In the genomic region with DNA sequence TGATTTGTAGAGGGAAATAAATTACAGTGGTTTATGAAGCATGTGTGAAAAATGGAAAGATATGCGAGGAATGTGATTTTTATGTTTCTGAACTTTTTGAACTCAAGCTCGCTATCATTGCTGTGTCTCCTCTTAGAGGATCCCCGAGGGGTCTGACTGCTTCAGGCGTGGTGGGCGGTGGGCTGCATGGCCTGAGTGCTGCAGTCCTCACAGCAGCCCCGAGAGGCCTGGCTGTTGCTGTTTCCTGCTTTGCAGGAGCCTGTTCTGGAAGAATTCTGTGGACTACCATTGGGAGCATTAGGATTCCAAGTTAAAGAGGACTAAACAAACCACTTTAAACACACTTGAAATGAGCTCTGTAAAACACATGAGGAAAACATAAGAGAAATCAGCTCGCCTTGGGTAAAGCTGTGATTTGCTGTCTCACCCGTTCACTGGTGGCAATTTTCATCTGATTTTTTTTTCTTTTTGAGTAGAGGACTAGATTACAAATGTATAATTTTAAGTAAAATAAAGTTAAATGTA, we compare ENCODE assay signal across 11 cellular contexts.
DNase-seq lines count a peak whose midpoint lies in the region; ATAC-seq, FAIRE-seq and TF ChIP-seq lines count a peak whose summit lies in the region.
"Had no signal": no experiment of that assay in that cellular context is flagged by ENCODE, and none has a peak within 500 bp of the region (broad histone marks: within the 10 kb centered on the region; RNA-seq: fewer than 3 reads in every experiment).

No MANE protein-coding gene starts in this region.

- no peak for TF ChIP-seq CTCF in heart left ventricle (IDR thresholded peaks at IDR 0.05)

- H3K36me3 ChIP-seq in H7 (replicated peaks; ENCODE audit: control insufficient read depth, insufficient read depth, low read length): peaks cover 2% of the 10 kb centered on the region; the same call in 1 of the 2 replicates
- peaks cover 0 to 3% (median 0%) of the 10 kb centered on the region in 3 donors for H3K36me3 ChIP-seq in skeletal muscle tissue (ENCODE audit: control insufficient read depth in 3 of 3, insufficient read depth in 3 of 3, low read length in 3 of 3)
- peaks cover 0 to 14% (median 4%) of the 10 kb centered on the region in 9 donors for H3K36me3 ChIP-seq in heart left ventricle
- H3K36me3 ChIP-seq: adrenal gland had no signal

- H3K27ac ChIP-seq in angular gyrus (ENCODE audit: low read depth, low read length) (peak overlapping the region; percentile 41), skeletal muscle tissue (ENCODE audit: low read depth, low read length) (peak overlapping the region; percentile 8), heart left ventricle (peak overlapping the region in 5 of 12 donors; percentile 0 to 56 (median 26))

- TF ChIP-seq POLR2A in heart left ventricle (IDR thresholded peaks at IDR 0.05): no peak

- H3K9ac ChIP-seq in skeletal muscle tissue (ENCODE audit: low read depth in 1 of 3, low read length in 3 of 3): no peak overlapping the region

- no peak for ATAC-seq in heart left ventricle

- DNase-seq in H7 (peak; percentile 38), islet precursor cell (peak; percentile 60), GM19239 (ENCODE audit: insufficient read length, low spot score) (no peak), HPDE6-E6E7 (ENCODE audit: extremely low spot score) (no peak), NCI-H82 (lab: John Stamatoyannopoulos, UW) (no peak), heart left ventricle (no peak)
- DNase-seq: NCI-H748 treated with DMSO at 0.1 percent for 48 hours; stimulated activated CD4-positive, alpha-beta T cell treated with anti-CD3 and anti-CD28 coated beads, Interleukin-4, amount 100 ng/mL, for 24 hours had no signal

- H3K9me3 ChIP-seq in skeletal muscle tissue (ENCODE audit: control insufficient read depth in 3 of 3, low read length in 3 of 3) (no peaks in the 10 kb centered on the region), heart left ventricle (no peaks in the 10 kb centered on the region)
- H3K9me3 ChIP-seq: adrenal gland had no signal

- no peak for FAIRE-seq in GM19239 (lab: Jason Lieb, UNC)

- WGBS in heart left ventricle, 4 donors: 50 to 65% (median 57%) methylated on average over 8 of the region's 8 CpGs

- intact Hi-C loops in heart left ventricle (cut with DNase I): loop anchor here in 4 of 10 donors (5.0 to 10.0 kb wide), 3 partner anchors 34 to 296 kb away; a partner anchor contains a TSS

- peaks cover 52 to 71% (median 65%) of the 10 kb centered on the region in 3 donors for H3K4me1 ChIP-seq in skeletal muscle tissue (ENCODE audit: control insufficient read depth in 3 of 3, insufficient read depth in 3 of 3, low read length in 3 of 3)
- peaks cover 3 to 86% (median 75%) of the 10 kb centered on the region in 12 donors for H3K4me1 ChIP-seq in heart left ventricle

- no peaks in the 10 kb centered on the region for H3K27me3 ChIP-seq in H7 (ENCODE audit: control insufficient read depth, insufficient read depth, low read length)
- no peaks in the 10 kb centered on the region for H3K27me3 ChIP-seq in skeletal muscle tissue (ENCODE audit: control insufficient read depth in 3 of 3, insufficient read depth in 3 of 3, low read length in 3 of 3)
- H3K27me3 ChIP-seq in heart left ventricle: no peaks in the 10 kb centered on the region
- H3K27me3 ChIP-seq: adrenal gland had no signal

- H3K4me3 ChIP-seq in H7 (ENCODE audit: insufficient read depth, low read depth, low read length) (no peak overlapping the region), skeletal muscle tissue (ENCODE audit: low read length in 3 of 3) (no peak overlapping the region), heart left ventricle (peak overlapping the region in 3 of 12 donors; percentile 3 to 25 (median 12))
- H3K4me3 ChIP-seq: adrenal gland had no signal

Comparison
In these comparisons a context has a peak if more than half of its experiments do, and no peak if none do; other contexts are left out.
1. DNase-seq: peak in H7 (single experiment) and islet precursor cell (single experiment); none in GM19239 (single experiment), HPDE6-E6E7 (single experiment), NCI-H82 (single experiment) and heart left ventricle (0 of 5).